ENCODE assay signal across 8 cellular contexts in genomic region chr16:4614571-4615388, GRCh38. TPM values are rescaled to one million over a fixed set of nuclear protein-coding genes. Genes with fewer than 3 reads are reported as not detected.
A peak's percentile ranks its signal among the peaks of the same experiment; 100 is the strongest.
DNase-seq lines count a peak whose midpoint lies in the region; TF ChIP-seq lines count a peak whose summit lies in the region.

Gene UBALD1 (minus strand): TSS chr16:4614888. CDS start chr16:4614797, 91 bp downstream.

- H3K4me3 ChIP-seq in foreskin fibroblast (ENCODE audit: low read depth in 1 of 2, low read length in 2 of 2): peak within 1 kb of the TSS; percentile 54 to 78
- peak within 1 kb of the TSS; percentile 76 for H3K4me3 ChIP-seq in neural progenitor cell
- H3K4me3 ChIP-seq in subcutaneous abdominal adipose tissue (ENCODE audit: low read depth in 1 of 5, low read length in 5 of 5): peak within 1 kb of the TSS; percentile 75 to 88 (median 86)

- H3K27me3 Mint-ChIP-seq in neural progenitor cell (ENCODE audit: insufficient read depth, low read depth): peaks cover 7% of the 10 kb centered on the region

- H3F3A ChIP-seq in neural progenitor cell (ENCODE audit: low read depth): peaks cover 33% of the 10 kb centered on the region

- H3K9ac ChIP-seq in ES-I3 (ENCODE audit: low read depth, low read length) (peak within 1 kb of the TSS; percentile 74), neural progenitor cell (no peak within 1 kb of the TSS), subcutaneous abdominal adipose tissue (ENCODE audit: low read length in 5 of 5) (peak within 1 kb of the TSS; percentile 61 to 87 (median 84))

- peak within 1 kb of the TSS; percentile 99 for H3K27ac Mint-ChIP-seq in neural progenitor cell

- peaks cover 15% of the 10 kb centered on the region for H3K4me1 Mint-ChIP-seq in neural progenitor cell

- no peaks in the 10 kb centered on the region for H3K36me3 ChIP-seq in ES-I3 (ENCODE audit: insufficient read depth, low read length)
- H3K36me3 ChIP-seq in neural progenitor cell: no peaks in the 10 kb centered on the region
- H3K36me3 ChIP-seq in subcutaneous abdominal adipose tissue (ENCODE audit: control insufficient read depth in 5 of 5, insufficient read depth in 5 of 5, low read length in 5 of 5): peaks cover 0 to 8% (median under 1%) of the 10 kb centered on the region in 5 donors

- no peak for TF ChIP-seq CTCF in foreskin fibroblast (IDR thresholded peaks at IDR 0.05; ENCODE audit: low read depth, low read length)
- TF ChIP-seq CTCF in neural progenitor cell (IDR thresholded peaks at IDR 0.05): no peak

- no peaks in the 10 kb centered on the region for H3K36me3 Mint-ChIP-seq in neural progenitor cell

- peak within 1 kb of the TSS; percentile 92 for H3K4me2 ChIP-seq in neural progenitor cell

- H3K4me1 ChIP-seq in ES-I3 (ENCODE audit: insufficient read depth, low read length) (peaks cover 23% of the 10 kb centered on the region), neural progenitor cell (peaks cover 13% of the 10 kb centered on the region), subcutaneous abdominal adipose tissue (ENCODE audit: control insufficient read depth in 5 of 5, insufficient read depth in 5 of 5, low read length in 5 of 5) (peaks cover 12 to 63% (median 47%) of the 10 kb centered on the region in 5 donors)

- peak within 1 kb of the TSS; percentile 92 for H3K4me3 Mint-ChIP-seq in neural progenitor cell

- no peaks in the 10 kb centered on the region for H3K27me3 ChIP-seq in neural progenitor cell
- H3K27me3 ChIP-seq in subcutaneous abdominal adipose tissue (ENCODE audit: control insufficient read depth in 5 of 5, insufficient read depth in 4 of 5, low read length in 5 of 5): peaks cover 0 to 3% (median 0%) of the 10 kb centered on the region in 5 donors

- peaks cover 31% of the 10 kb centered on the region for H3K79me2 ChIP-seq in neural progenitor cell (ENCODE audit: low read depth)

- no peaks in the 10 kb centered on the region for H3K9me3 Mint-ChIP-seq in neural progenitor cell

- peak within 1 kb of the TSS; percentile 30 for H3K27ac ChIP-seq in neural progenitor cell
- peak within 1 kb of the TSS; percentile 92 for H3K27ac ChIP-seq in subcutaneous abdominal adipose tissue (ENCODE audit: low read depth, low read length)

- H4K20me1 ChIP-seq in neural progenitor cell (ENCODE audit: low read depth): peaks cover 33% of the 10 kb centered on the region

- H3K9me3 ChIP-seq in ES-I3 (ENCODE audit: control insufficient read depth, insufficient read depth, low read length) (no peaks in the 10 kb centered on the region), neural progenitor cell (ENCODE audit: low read depth) (no peaks in the 10 kb centered on the region), subcutaneous abdominal adipose tissue (ENCODE audit: control insufficient read depth in 5 of 5, low read length in 5 of 5) (no peaks in the 10 kb centered on the region)

- peak within 1 kb of the TSS; percentile 69 for H2AFZ ChIP-seq in neural progenitor cell (replicated peaks)

- DNase-seq in H4 (ENCODE audit: low spot score) (peak; percentile 85), LHCN-M2 (ENCODE audit: low read depth) (peak; percentile 84), SIG-M5 treated with dmso at 0.1 percent for 504 hours (lab: John Stamatoyannopoulos, UW; ENCODE audit: unreplicated experiment) (peak; percentile 85), activated gamma-delta T cell (lab: John Stamatoyannopoulos, UW) (peak; percentile 59), foreskin fibroblast (peak; percentile 89 to 97), neural progenitor cell (ENCODE audit: low spot score) (peak; percentile 92)

RNA-seq across cellular contexts. Expression of gene UBALD1, which starts in this region (rescaled TPM):
- total RNA-seq in H4 (2014; rRNA removed; shearing (Covaris generic)): 2.2 and 2.5 TPM in 2 replicates
- total RNA-seq in LHCN-M2 (2014; rRNA removed) (4.5 and 7.7 TPM in 2 replicates), neural progenitor cell (ENCODE audit: low replicate concordance) (0.97 and 11.9 TPM in 2 replicates)
- polyA plus RNA-seq in LHCN-M2 (2012): 13.8 TPM

Comparison
In these comparisons a context has a peak if more than half of its experiments do, and no peak if none do; other contexts are left out.
1. Peak in every context shown above with its lines: DNase-seq, H3K4me3 ChIP-seq and H3K27ac ChIP-seq.